Comparison of ENCODE assay signal across 9 cellular contexts in genomic region chr2:85911836-85912692, GRCh38. TPM values are rescaled to one million over a fixed set of nuclear protein-coding genes. Genes with fewer than 3 reads are reported as not detected.
DNase-seq lines count a peak whose midpoint lies in the region; ATAC-seq and TF ChIP-seq lines count a peak whose summit lies in the region.
"Had no signal": no experiment of that assay in that cellular context is flagged by ENCODE, and none has a peak within 500 bp of the region (broad histone marks: within the 10 kb centered on the region; RNA-seq: fewer than 3 reads in every experiment).

No MANE protein-coding gene starts in this region.

- H3K4me3 ChIP-seq in fibroblast of mammary gland (ENCODE audit: control insufficient read depth, low read depth, low read length), result no peak overlapping the region

- DNase-seq in DMS 273 (lab: John Stamatoyannopoulos, UW; ENCODE audit: unreplicated experiment) (peak; percentile 57), SK-MEL-5 (ENCODE audit: low read depth, low spot score) (peak; percentile 69), fibroblast of mammary gland (ENCODE audit: low read depth) (peak; percentile 85), renal cortical epithelial cell (ENCODE audit: low read depth) (peak; percentile 60), NCI-H2081 treated with DMSO at 0.1 percent for 48 hours (lab: John Stamatoyannopoulos, UW) (no peak)
- no peak for DNase-seq in stimulated activated naive CD4-positive, alpha-beta T cell treated with Interleukin-2 at 50 U/mL for 16 hours (lab: John Stamatoyannopoulos, UW)
- DNase-seq in activated naive CD4-positive, alpha-beta T cell (lab: John Stamatoyannopoulos, UW), result no peak
- DNase-seq: activated naive CD4-positive, alpha-beta T cell treated with anti-CD3 and anti-CD28 coated beads, Interleukin-2, amount 10 ng/mL, durations not matched to agents 7 days and 5 days had no signal

- no peak for ATAC-seq in HG03095 (IDR thresholded peaks at IDR 0.05; ENCODE audit: unreplicated experiment)

- no peak for TF ChIP-seq CTCF in fibroblast of mammary gland (conservative IDR thresholded peaks at IDR 0.05; ENCODE audit: control insufficient read depth, insufficient read depth, low read depth, low read length)

- in situ Hi-C loops in SK-MEL-5 (cut with HindIII; ENCODE audit: low pct_unique_long_range_greater_than_20kb, low sequenced_read_pairs), result no loop called here

RNA-seq across cellular contexts. Expression of gene ST3GAL5, which starts 23.3 kb away (rescaled TPM):
- total RNA-seq in SK-MEL-5 (2014; rRNA removed; shearing (Covaris generic)), result 70.8 and 71.0 TPM in 2 replicates
- polyA plus RNA-seq in SK-MEL-5 (2015; cell fraction: cytosol; rRNA removed), result 40.6 and 53.3 TPM in 2 replicates
- 57.8 and 64.6 TPM in 2 replicates for polyA plus RNA-seq in SK-MEL-5 (2015; cell fraction: nucleus; rRNA removed)
- 5.2 and 5.9 TPM in 2 replicates for total RNA-seq in renal cortical epithelial cell

Comparison
In these comparisons a context has a peak if more than half of its experiments do, and no peak if none do; other contexts are left out.
1. DNase-seq: peak in DMS 273 (single experiment), SK-MEL-5 (single experiment), fibroblast of mammary gland (single experiment) and renal cortical epithelial cell (single experiment); none in stimulated activated naive CD4-positive, alpha-beta T cell treated with Interleukin-2 at 50 U/mL for 16 hours (single experiment), activated naive CD4-positive, alpha-beta T cell (0 of 4) and NCI-H2081 treated with DMSO at 0.1 percent for 48 hours (single experiment).
2. RNA of gene ST3GAL5, which starts 23.3 kb away (total RNA-seq): 70.8 to 71.0 TPM in SK-MEL-5; 5.2 to 5.9 TPM in renal cortical epithelial cell; every median in the first group is over 10 times any median in the second.